In the genomic region with DNA sequence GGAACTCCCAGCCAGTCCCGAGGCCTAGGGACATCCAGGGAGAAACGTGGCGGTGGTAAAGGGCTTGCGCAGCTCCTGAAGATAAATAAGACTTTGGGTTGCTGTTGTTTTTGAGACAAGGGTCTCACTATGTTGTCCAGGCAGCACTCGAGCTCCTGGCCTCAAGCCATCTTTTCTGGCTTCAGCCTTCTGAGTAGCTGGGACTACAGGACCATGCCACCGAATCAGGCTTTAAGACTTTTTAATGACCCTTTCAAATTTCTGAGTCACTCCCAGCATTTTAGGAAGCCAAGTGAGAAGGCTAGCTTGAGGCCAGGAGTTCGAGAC, we compare ENCODE assay signal across 8 cellular contexts. TPM values are rescaled to one million over a fixed set of nuclear protein-coding genes. Genes with fewer than 3 reads are reported as not detected.
DNase-seq lines count a peak whose midpoint lies in the region; ATAC-seq and TF ChIP-seq lines count a peak whose summit lies in the region.

No MANE protein-coding gene starts in this region.

- peaks cover 3% of the 10 kb centered on the region for H4K20me1 ChIP-seq in neural progenitor cell (ENCODE audit: low read depth)

- H3K9me3 ChIP-seq in neural progenitor cell (ENCODE audit: low read depth), result no peaks in the 10 kb centered on the region

- no peaks in the 10 kb centered on the region for H3K4me1 ChIP-seq in neural progenitor cell

- no peak for DNase-seq in CD14-positive monocyte (ENCODE audit: low spot score)
- peak; percentile 11 for DNase-seq in NB4 (ENCODE audit: low read depth)
- no peak for DNase-seq in effector memory CD8-positive, alpha-beta T cell
- no peak for DNase-seq in neural progenitor cell (ENCODE audit: low spot score)
- no peak for DNase-seq in NAMALWA (ENCODE audit: low spot score)
- DNase-seq in stimulated activated CD4-positive, alpha-beta T cell treated with anti-CD3 and anti-CD28 coated beads, Interleukin-4, amount 100 ng/mL, for 24 hours, result no peak

- H3K9me3 Mint-ChIP-seq in CD14-positive monocyte (peaks cover 0 to 2% (median 0%) of the 10 kb centered on the region in 7 donors), neural progenitor cell (peaks cover 4% of the 10 kb centered on the region)
- H3K9me3 Mint-ChIP-seq in effector memory CD8-positive, alpha-beta T cell, result no peaks in the 10 kb centered on the region

- no peak for ATAC-seq in effector memory CD8-positive, alpha-beta T cell (replicated peaks)
- ATAC-seq in HG02852 (IDR thresholded peaks at IDR 0.05; ENCODE audit: unreplicated experiment), result no peak
- ATAC-seq in GM21367 (IDR thresholded peaks at IDR 0.05; ENCODE audit: unreplicated experiment), result no peak

- no peaks in the 10 kb centered on the region for H3K27me3 ChIP-seq in neural progenitor cell

- TF ChIP-seq POLR2A in NB4 (IDR thresholded peaks at IDR 0.05; ENCODE audit: extremely low read depth, insufficient read length), result no peak

- no peaks in the 10 kb centered on the region for H3K27me3 Mint-ChIP-seq in CD14-positive monocyte (ENCODE audit: low read depth in 3 of 3)
- no peaks in the 10 kb centered on the region for H3K27me3 Mint-ChIP-seq in effector memory CD8-positive, alpha-beta T cell
- peaks cover 4% of the 10 kb centered on the region for H3K27me3 Mint-ChIP-seq in neural progenitor cell (ENCODE audit: insufficient read depth, low read depth)

- H3K36me3 Mint-ChIP-seq in CD14-positive monocyte, result peaks cover 0 to 5% of the 10 kb centered on the region in 2 donors
- peaks cover 19% of the 10 kb centered on the region for H3K36me3 Mint-ChIP-seq in effector memory CD8-positive, alpha-beta T cell (ENCODE audit: insufficient read depth)
- peaks cover 7% of the 10 kb centered on the region for H3K36me3 Mint-ChIP-seq in neural progenitor cell

- H3F3A ChIP-seq in neural progenitor cell (ENCODE audit: low read depth), result peaks cover 10% of the 10 kb centered on the region

- intact Hi-C loops in CD14-positive monocyte (cut with micrococcal nuclease), result no loop called here

- peak overlapping the region; percentile 55 for H3K27ac ChIP-seq in neural progenitor cell

- H3K4me1 Mint-ChIP-seq in CD14-positive monocyte (peaks cover 13% of the 10 kb centered on the region), neural progenitor cell (peaks cover 10% of the 10 kb centered on the region)
- H3K4me1 Mint-ChIP-seq in effector memory CD8-positive, alpha-beta T cell (ENCODE audit: low read depth in 2 of 2), result peaks cover 0 to 3% of the 10 kb centered on the region in 2 donors

- H3K27ac Mint-ChIP-seq in CD14-positive monocyte (peak overlapping the region; percentile 87 to 95 (median 94)), neural progenitor cell (peak overlapping the region; percentile 95)
- peak overlapping the region; percentile 92 to 93 for H3K27ac Mint-ChIP-seq in effector memory CD8-positive, alpha-beta T cell

- H3K36me3 ChIP-seq in neural progenitor cell, result no peaks in the 10 kb centered on the region

- no peak for TF ChIP-seq CTCF in CD14-positive monocyte (IDR thresholded peaks at IDR 0.05)
- no peak for TF ChIP-seq CTCF in NB4 (IDR thresholded peaks at IDR 0.05; ENCODE audit: low read depth, low read length)
- TF ChIP-seq CTCF in neural progenitor cell (IDR thresholded peaks at IDR 0.05), result no peak

- H3K4me3 ChIP-seq in NB4 (ENCODE audit: low read depth, low read length) (peak overlapping the region; percentile 68), neural progenitor cell (peak overlapping the region; percentile 59)

- H3K4me3 Mint-ChIP-seq in CD14-positive monocyte (peak overlapping the region; percentile 90 to 97), neural progenitor cell (peak overlapping the region; percentile 96)
- peak overlapping the region; percentile 95 to 97 for H3K4me3 Mint-ChIP-seq in effector memory CD8-positive, alpha-beta T cell

- H2AFZ ChIP-seq in neural progenitor cell (replicated peaks), result peak overlapping the region; percentile 83

- peak overlapping the region; percentile 85 for H3K4me2 ChIP-seq in neural progenitor cell

- peaks cover 35% of the 10 kb centered on the region for H3K79me2 ChIP-seq in neural progenitor cell (ENCODE audit: low read depth)

- peak overlapping the region; percentile 35 for H3K9ac ChIP-seq in neural progenitor cell

RNA-seq across cellular contexts. Expression of a gene that starts 0.7 kb away (rescaled TPM):
- 1 to 10 TPM; 4.1 to 4.5 TPM for polyA plus RNA-seq in CD14-positive monocyte
- total RNA-seq in neural progenitor cell (ENCODE audit: low replicate concordance), result 25.2 and 26.8 TPM in 2 replicates
